In the genomic region with DNA sequence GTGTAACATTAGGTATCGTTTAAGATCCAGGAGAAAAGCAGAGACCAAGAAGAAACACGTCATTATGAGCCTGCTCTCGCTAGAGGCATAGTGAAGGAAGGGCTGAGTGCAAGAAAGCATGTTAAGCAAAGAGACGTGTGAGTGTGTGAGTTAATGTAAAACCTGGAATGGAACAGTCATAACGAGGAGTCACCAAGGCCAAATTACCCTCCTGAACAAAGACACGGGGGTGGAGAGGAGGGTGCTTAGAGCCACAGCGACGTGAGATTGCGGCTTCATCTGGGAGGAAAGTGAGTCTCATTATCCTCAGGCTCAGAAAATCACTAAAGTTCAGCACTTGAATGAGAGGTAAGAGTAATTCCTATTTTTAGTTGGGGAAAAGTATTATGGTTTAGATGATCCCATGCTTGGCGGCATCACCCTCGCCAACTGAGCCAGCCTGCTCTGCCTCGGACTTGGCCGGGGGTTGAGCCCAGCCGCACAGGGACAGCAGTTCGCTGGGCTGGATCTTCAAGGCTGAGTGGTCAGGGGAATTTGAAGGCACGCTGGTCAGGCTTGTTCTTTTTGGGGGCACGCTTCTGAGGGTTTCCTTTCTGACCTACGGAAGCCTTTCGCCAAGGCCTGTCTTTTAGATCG, we compare ENCODE assay signal across 13 cellular contexts.
DNase-seq lines count a peak whose midpoint lies in the region; ATAC-seq and TF ChIP-seq lines count a peak whose summit lies in the region.
"Had no signal": no experiment of that assay in that cellular context is flagged by ENCODE, and none has a peak within 500 bp of the region (broad histone marks: within the 10 kb centered on the region; RNA-seq: fewer than 3 reads in every experiment).

No MANE protein-coding gene starts in this region.

- ATAC-seq in HG03280 (IDR thresholded peaks at IDR 0.05; ENCODE audit: unreplicated experiment): peak; percentile 75
- no peak for ATAC-seq in upper lobe of right lung
- ATAC-seq: T-helper 17 cell had no signal

- H3K27me3 ChIP-seq in right atrium auricular region (no peaks in the 10 kb centered on the region), upper lobe of right lung (no peaks in the 10 kb centered on the region)
- H3K27me3 ChIP-seq: BLaER1 treated with 17β-estradiol and CSF1 and Interleukin-3, amounts not matched to agents 10 nM and 100 nM; dorsolateral prefrontal cortex had no signal

- peaks cover 38% of the 10 kb centered on the region for H3K36me3 ChIP-seq in right atrium auricular region
- peaks cover 53% of the 10 kb centered on the region for H3K36me3 ChIP-seq in upper lobe of right lung

- no peaks in the 10 kb centered on the region for H3K4me1 ChIP-seq in right atrium auricular region
- H3K4me1 ChIP-seq in upper lobe of right lung: no peaks in the 10 kb centered on the region

- TF ChIP-seq CTCF in right atrium auricular region (IDR thresholded peaks at IDR 0.05) (no peak), upper lobe of right lung (IDR thresholded peaks at IDR 0.05) (no peak)

- H3K4me3 ChIP-seq in right atrium auricular region (no peak overlapping the region), upper lobe of right lung (no peak overlapping the region)
- H3K4me3 ChIP-seq: BLaER1 treated with 17β-estradiol and CSF1 and Interleukin-3, amounts not matched to agents 10 nM and 100 nM; dorsolateral prefrontal cortex had no signal

- H3K9me3 ChIP-seq in right atrium auricular region: no peaks in the 10 kb centered on the region
- H3K9me3 ChIP-seq in upper lobe of right lung: no peaks in the 10 kb centered on the region

- H3K27ac ChIP-seq in right atrium auricular region: no peak overlapping the region
- no peak overlapping the region for H3K27ac ChIP-seq in upper lobe of right lung
- H3K27ac ChIP-seq: dorsolateral prefrontal cortex had no signal

- peak; percentile 21 for DNase-seq in right atrium auricular region (ENCODE audit: low spot score)
- DNase-seq in cardiac septum (ENCODE audit: low spot score): no peak
- DNase-seq in islet precursor cell: peak; percentile 47
- DNase-seq in upper lobe of right lung: peak; percentile 17
- DNase-seq in stimulated activated CD4-positive, alpha-beta T cell treated with anti-CD3 and anti-CD28 coated beads, Interleukin-2, amount 100 ng/mL, for 48 hours: no peak
- DNase-seq in NCI-H2171 treated with DMSO at 0.1 percent for 48 hours (lab: John Stamatoyannopoulos, UW): no peak
- DNase-seq in NCI-H526 (lab: John Stamatoyannopoulos, UW): no peak
- DNase-seq: dorsolateral prefrontal cortex, KBM-7, NCI-H2171, T-helper 17 cell had no signal

- intact Hi-C loops in cardiac septum (cut with DNase I) (no loop called here), upper lobe of right lung (cut with DNase I) (no loop called here)

Comparison
In these comparisons a context has a peak if more than half of its experiments do, and no peak if none do; other contexts are left out.
1. DNase-seq: peak in right atrium auricular region (single experiment), islet precursor cell (single experiment) and upper lobe of right lung (single experiment); none in cardiac septum (single experiment), stimulated activated CD4-positive, alpha-beta T cell treated with anti-CD3 and anti-CD28 coated beads, Interleukin-2, amount 100 ng/mL, for 48 hours (0 of 2), NCI-H2171 treated with DMSO at 0.1 percent for 48 hours (single experiment) and NCI-H526 (0 of 2).